13 cellular contexts compared by ENCODE assay signal in genomic region chr1:245986404-245987221, GRCh38.
DNase-seq lines count a peak whose midpoint lies in the region; ATAC-seq, FAIRE-seq and TF ChIP-seq lines count a peak whose summit lies in the region.
"Had no signal": no experiment of that assay in that cellular context is flagged by ENCODE, and none has a peak within 500 bp of the region (broad histone marks: within the 10 kb centered on the region; RNA-seq: fewer than 3 reads in every experiment).

No MANE protein-coding gene starts in this region.

- peak overlapping the region; percentile 58 for H3K4me2 ChIP-seq in smooth muscle cell

- no peaks in the 10 kb centered on the region for H3K9me3 ChIP-seq in smooth muscle cell (replicated peaks; ENCODE audit: low read depth)
- no peaks in the 10 kb centered on the region for H3K9me3 ChIP-seq in small intestine (ENCODE audit: control insufficient read depth, low read depth)
- H3K9me3 ChIP-seq in aorta (ENCODE audit: control insufficient read depth, low read length) = peaks cover 2% of the 10 kb centered on the region
- H3K9me3 ChIP-seq: SJSA1, testis had no signal

- no peak for FAIRE-seq in small intestine (lab: Jason Lieb, UNC)

- no peak overlapping the region for H3K27ac Mint-ChIP-seq in stimulated activated memory B cell treated with anti-CD40 and anti-IgM and Interleukin-4, amounts not matched to agents 10 μg/mL and 1 μg/mL and 100 μg/mL, for 72 hours

- no peak overlapping the region for H3K4me3 Mint-ChIP-seq in stimulated activated memory B cell treated with anti-CD40 and anti-IgM and Interleukin-4, amounts not matched to agents 10 μg/mL and 1 μg/mL and 100 μg/mL, for 72 hours

- H3K9me3 Mint-ChIP-seq in stimulated activated memory B cell treated with anti-CD40 and anti-IgM and Interleukin-4, amounts not matched to agents 10 μg/mL and 1 μg/mL and 100 μg/mL, for 72 hours = no peaks in the 10 kb centered on the region

- TF ChIP-seq CTCF in HFF-Myc (IDR thresholded peaks at IDR 0.05; ENCODE audit: low read depth, low read length, missing control alignments) (no peak), smooth muscle cell (IDR thresholded peaks at IDR 0.05; ENCODE audit: borderline replicate concordance, insufficient read depth, poor library complexity, severe bottlenecking) (no peak)

- H3K4me1 ChIP-seq in smooth muscle cell (ENCODE audit: low read depth) (peaks cover 10% of the 10 kb centered on the region), small intestine (ENCODE audit: control insufficient read depth in 2 of 2, insufficient read depth in 1 of 2, low read depth in 1 of 2, low read length in 1 of 2) (no peaks in the 10 kb centered on the region), aorta (ENCODE audit: control insufficient read depth in 1 of 2, insufficient read depth in 2 of 2, low read length in 2 of 2) (no peaks in the 10 kb centered on the region)
- H3K4me1 ChIP-seq: testis had no signal

- H3K27me3 ChIP-seq in smooth muscle cell (ENCODE audit: low read depth) (no peaks in the 10 kb centered on the region), small intestine (ENCODE audit: control insufficient read depth in 2 of 2, insufficient read depth in 2 of 2, low read length in 2 of 2) (no peaks in the 10 kb centered on the region), aorta (ENCODE audit: control insufficient read depth in 1 of 2, insufficient read depth in 2 of 2, low read length in 1 of 2) (no peaks in the 10 kb centered on the region)
- H3K27me3 ChIP-seq: SJSA1, testis had no signal

- intact Hi-C loops in aorta (cut with DNase I) = no loop called here

- DNase-seq in HFF-Myc (ENCODE audit: extremely low read depth, low read depth) (peak; percentile 59), fibroblast of peridontal ligament (ENCODE audit: extremely low read depth) (peak; percentile 76), smooth muscle cell (lab: John Stamatoyannopoulos, UW; ENCODE audit: unreplicated experiment) (no peak), small intestine (no peak), aorta (no peak)
- DNase-seq in activated CD8-positive, alpha-beta memory T cell treated with anti-CD3 and anti-CD28 coated beads, Interleukin-2, amount 50 U/mL, for 4 hours = no peak
- DNase-seq: effector CD8-positive, alpha-beta T cell; NCI-H1436 treated with DMSO at 0.1 percent for 48 hours; testis had no signal

- H2AFZ ChIP-seq in smooth muscle cell (ENCODE audit: low read depth) = no peak overlapping the region

- peaks cover 29% of the 10 kb centered on the region for H3F3A ChIP-seq in smooth muscle cell (ENCODE audit: low read depth)

- H3K36me3 ChIP-seq in smooth muscle cell (ENCODE audit: low read depth) (no peaks in the 10 kb centered on the region), small intestine (ENCODE audit: control insufficient read depth in 2 of 2, insufficient read depth in 2 of 2, low read length in 2 of 2) (no peaks in the 10 kb centered on the region), aorta (ENCODE audit: control insufficient read depth in 1 of 2, insufficient read depth in 2 of 2, low read length in 1 of 2) (no peaks in the 10 kb centered on the region)
- H3K36me3 ChIP-seq: SJSA1 had no signal

- peak overlapping the region; percentile 96 for H3K27ac ChIP-seq in smooth muscle cell (ENCODE audit: low read depth)
- no peak overlapping the region for H3K27ac ChIP-seq in small intestine (ENCODE audit: low read depth in 1 of 2, low read length in 1 of 2)
- no peak overlapping the region for H3K27ac ChIP-seq in aorta (ENCODE audit: low read depth in 1 of 2, low read length in 2 of 2)
- H3K27ac ChIP-seq: SJSA1, testis had no signal

- no peaks in the 10 kb centered on the region for H4K20me1 ChIP-seq in smooth muscle cell (ENCODE audit: low read depth)

- H3K36me3 Mint-ChIP-seq in stimulated activated memory B cell treated with anti-CD40 and anti-IgM and Interleukin-4, amounts not matched to agents 10 μg/mL and 1 μg/mL and 100 μg/mL, for 72 hours = peaks cover 6% of the 10 kb centered on the region

- H3K4me1 Mint-ChIP-seq in stimulated activated memory B cell treated with anti-CD40 and anti-IgM and Interleukin-4, amounts not matched to agents 10 μg/mL and 1 μg/mL and 100 μg/mL, for 72 hours = peaks cover 9% of the 10 kb centered on the region

- H3K4me3 ChIP-seq in HFF-Myc (replicated peaks; ENCODE audit: low read depth, low read length) = no peak overlapping the region
- H3K4me3 ChIP-seq in smooth muscle cell = peak overlapping the region; percentile 1
- H3K4me3 ChIP-seq in small intestine (ENCODE audit: low read depth in 1 of 2, low read length in 2 of 2) = no peak overlapping the region
- H3K4me3 ChIP-seq in aorta (ENCODE audit: low read length in 2 of 2) = no peak overlapping the region
- H3K4me3 ChIP-seq: lung, SJSA1, testis had no signal

- ATAC-seq in SK-N-SH treated with all-trans-retinoic acid at 6 μM for 48 hours (peak; percentile 89), aorta (ENCODE audit: low FRiP score) (no peak)
- ATAC-seq in stimulated activated memory B cell treated with anti-CD40 and anti-IgM and Interleukin-4, amounts not matched to agents 10 μg/mL and 1 μg/mL and 100 μg/mL, for 72 hours = no peak

- peak overlapping the region; percentile 28 for H3K9ac ChIP-seq in smooth muscle cell (ENCODE audit: low read depth)

- WGBS in smooth muscle cell (ENCODE audit: low lambda C conversion rate) = 6% methylated on average over 12 of the region's 12 CpGs
- 28 to 54% (median 36%) methylated on average over 12 of the region's 12 CpGs for WGBS in small intestine, 3 donors
- 49 to 51% methylated on average over 12 of the region's 12 CpGs for WGBS in aorta, 2 donors

- H3K27me3 Mint-ChIP-seq in stimulated activated memory B cell treated with anti-CD40 and anti-IgM and Interleukin-4, amounts not matched to agents 10 μg/mL and 1 μg/mL and 100 μg/mL, for 72 hours = no peaks in the 10 kb centered on the region

- peaks cover 31% of the 10 kb centered on the region for H3K79me2 ChIP-seq in smooth muscle cell (ENCODE audit: low read depth)

TF ChIP-seq in SK-N-SH treated with all-trans-retinoic acid at 6 μM for 48 hours, 23 proteins besides CTCF, POLR2A, EP300 and RAD21 (continues in another document):
- TF ChIP-seq SNAI2 (CRISPR knock-in tag; IDR thresholded peaks at IDR 0.05) (no peak), TCF4 (CRISPR knock-in tag; IDR thresholded peaks at IDR 0.05; ENCODE audit: borderline replicate concordance) (no peak), GLIS3 (CRISPR knock-in tag; IDR thresholded peaks at IDR 0.05) (no peak), CSRNP3 (CRISPR knock-in tag; IDR thresholded peaks at IDR 0.05) (no peak), ZFP3 (CRISPR knock-in tag; IDR thresholded peaks at IDR 0.05) (peak; percentile 95), PPARA (CRISPR knock-in tag; IDR thresholded peaks at IDR 0.05; ENCODE audit: borderline replicate concordance) (no peak), ISL1 (CRISPR knock-in tag; IDR thresholded peaks at IDR 0.05) (no peak), ZNF8 (CRISPR knock-in tag; IDR thresholded peaks at IDR 0.05) (no peak), PATZ1 (CRISPR knock-in tag; IDR thresholded peaks at IDR 0.05; ENCODE audit: borderline replicate concordance) (no peak), ZNF70 (CRISPR knock-in tag; IDR thresholded peaks at IDR 0.05) (no peak), RARB (CRISPR knock-in tag; IDR thresholded peaks at IDR 0.05) (no peak), ARNTL (CRISPR knock-in tag; IDR thresholded peaks at IDR 0.05; ENCODE audit: borderline replicate concordance, low read depth) (no peak), OSR1 (CRISPR knock-in tag; IDR thresholded peaks at IDR 0.05) (no peak)
- TF ChIP-seq, protein P1, sequence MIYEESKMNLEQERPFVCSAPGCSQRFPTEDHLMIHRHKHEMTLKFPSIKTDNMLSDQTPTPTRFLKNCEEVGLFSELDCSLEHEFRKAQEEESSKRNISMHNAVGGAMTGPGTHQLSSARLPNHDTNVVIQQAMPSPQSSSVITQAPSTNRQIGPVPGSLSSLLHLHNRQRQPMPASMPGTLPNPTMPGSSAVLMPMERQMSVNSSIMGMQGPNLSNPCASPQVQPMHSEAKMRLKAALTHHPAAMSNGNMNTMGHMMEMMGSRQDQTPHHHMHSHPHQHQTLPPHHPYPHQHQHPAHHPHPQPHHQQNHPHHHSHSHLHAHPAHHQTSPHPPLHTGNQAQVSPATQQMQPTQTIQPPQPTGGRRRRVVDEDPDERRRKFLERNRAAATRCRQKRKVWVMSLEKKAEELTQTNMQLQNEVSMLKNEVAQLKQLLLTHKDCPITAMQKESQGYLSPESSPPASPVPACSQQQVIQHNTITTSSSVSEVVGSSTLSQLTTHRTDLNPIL (CRISPR knock-in tag; IDR thresholded peaks at IDR 0.05; ENCODE audit: low read depth) = no peak

Comparison
In these comparisons a context has a peak if more than half of its experiments do, and no peak if none do; other contexts are left out.
1. DNase-seq: peak in HFF-Myc (single experiment) and fibroblast of peridontal ligament (single experiment); none in smooth muscle cell (single experiment), small intestine (single experiment), activated CD8-positive, alpha-beta memory T cell treated with anti-CD3 and anti-CD28 coated beads, Interleukin-2, amount 50 U/mL, for 4 hours (single experiment) and aorta (0 of 2).